8 cellular contexts compared by ENCODE assay signal in genomic region chr17:21376835-21377690, GRCh38.
A peak's percentile ranks its signal among the peaks of the same experiment; 100 is the strongest.
DNase-seq lines count a peak whose midpoint lies in the region; FAIRE-seq and TF ChIP-seq lines count a peak whose summit lies in the region.

No MANE protein-coding gene starts in this region.

- TF ChIP-seq CTCF in fibroblast of mammary gland (conservative IDR thresholded peaks at IDR 0.05; ENCODE audit: control insufficient read depth, insufficient read depth, low read depth, low read length): no peak

- H3K27ac ChIP-seq in BLaER1: peak overlapping the region; percentile 92

- H3K4me3 ChIP-seq in BLaER1 (peak overlapping the region; percentile 93), fibroblast of mammary gland (ENCODE audit: control insufficient read depth, low read depth, low read length) (peak overlapping the region; percentile 3), neuron (ENCODE audit: low read length) (peak overlapping the region; percentile 39)

- H2AFZ ChIP-seq in neuron (ENCODE audit: low read depth, low read length): peak overlapping the region; percentile 27

- DNase-seq in NCI-H510A (lab: John Stamatoyannopoulos, UW) (peak; percentile 44), fibroblast of mammary gland (ENCODE audit: low read depth) (peak; percentile 24), LoVo (ENCODE audit: low spot score) (no peak), GM19239 (ENCODE audit: insufficient read length, low spot score) (no peak), NCI-H187 (lab: John Stamatoyannopoulos, UW) (no peak), globus pallidus (ENCODE audit: low spot score) (no peak)

- peaks cover 50% of the 10 kb centered on the region for H4K20me1 ChIP-seq in BLaER1

- H3K4me1 ChIP-seq in BLaER1 (peaks cover 82% of the 10 kb centered on the region), neuron (ENCODE audit: insufficient read depth, low read length) (peaks cover 8% of the 10 kb centered on the region)

- H3K9me3 ChIP-seq in BLaER1 (no peaks in the 10 kb centered on the region), neuron (ENCODE audit: low read length) (no peaks in the 10 kb centered on the region)

- no peak for FAIRE-seq in GM19239 (lab: Jason Lieb, UNC)

- peak overlapping the region; percentile 96 for H3K4me2 ChIP-seq in BLaER1

- H3K27me3 ChIP-seq in BLaER1 (peaks cover 8% of the 10 kb centered on the region; the same call in 1 of the 2 replicates), neuron (ENCODE audit: insufficient read depth, low read length) (peaks cover 47% of the 10 kb centered on the region)

- peak overlapping the region; percentile 92 for H3K9ac ChIP-seq in BLaER1

- H3K36me3 ChIP-seq in BLaER1 (peaks cover 39% of the 10 kb centered on the region), neuron (ENCODE audit: insufficient read depth, low read length) (no peaks in the 10 kb centered on the region)

Comparison
In these comparisons a context has a peak if more than half of its experiments do, and no peak if none do; other contexts are left out.
1. H3K4me3 ChIP-seq: peak in every context shown above with its lines; median percentile 93 in BLaER1; 39 in neuron; 3 in fibroblast of mammary gland.
2. DNase-seq: peak in NCI-H510A (single experiment) and fibroblast of mammary gland (single experiment); none in LoVo (single experiment), GM19239 (single experiment), NCI-H187 (0 of 2) and globus pallidus (single experiment).